Comparison of ENCODE assay signal across 21 cellular contexts in the genomic region with DNA sequence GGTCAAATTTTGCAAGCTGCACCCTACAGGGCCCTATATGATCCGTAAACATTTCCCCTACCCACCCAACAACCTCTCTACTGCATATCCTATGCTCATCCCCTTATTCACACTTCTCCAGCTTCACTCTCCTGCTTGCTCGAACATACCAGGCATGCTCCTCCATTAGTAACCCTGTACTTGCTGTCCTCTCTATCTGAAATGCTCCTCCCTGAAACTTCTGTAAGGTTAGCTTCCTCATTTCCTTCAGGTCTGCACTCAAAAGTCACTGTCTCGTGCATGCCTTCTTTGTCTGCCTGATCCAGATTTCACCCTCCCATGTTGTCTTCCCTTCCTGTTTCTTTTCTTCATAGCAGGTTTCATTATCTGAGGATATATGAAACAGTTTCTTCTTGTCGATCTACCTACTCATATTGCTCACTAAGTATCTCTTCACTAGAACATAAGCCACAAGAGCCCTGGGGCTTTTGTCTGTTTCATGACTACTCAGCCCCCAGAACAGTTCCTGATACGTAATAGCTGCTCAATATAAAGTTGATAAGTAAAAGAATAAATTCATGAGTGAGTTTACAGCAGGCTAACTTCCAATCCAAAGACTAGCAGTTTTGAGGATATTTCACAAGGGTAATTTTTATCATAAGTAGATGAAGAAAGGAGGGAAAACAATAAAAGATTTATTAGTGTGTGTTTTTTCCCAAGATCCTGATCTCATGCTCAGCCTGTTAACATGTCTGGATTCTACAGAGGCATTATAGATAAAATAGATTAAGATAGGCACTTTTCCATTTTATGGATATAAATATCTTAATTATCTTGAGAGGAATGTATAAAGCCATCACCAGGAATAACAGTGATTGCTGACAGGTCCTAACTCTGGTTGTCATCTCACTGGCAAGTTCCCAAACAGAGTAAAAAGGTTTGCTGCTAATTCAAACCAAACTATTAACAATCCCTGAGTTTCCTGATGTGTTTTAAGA.
A peak's percentile ranks its signal among the peaks of the same experiment; 100 is the strongest.
DNase-seq lines count a peak whose midpoint lies in the region; ATAC-seq and TF ChIP-seq lines count a peak whose summit lies in the region.
"Had no signal": no experiment of that assay in that cellular context is flagged by ENCODE, and none has a peak within 500 bp of the region (broad histone marks: within the 10 kb centered on the region; RNA-seq: fewer than 3 reads in every experiment).

No MANE protein-coding gene starts in this region.

- POLR2A ChIA-PET in PC-9 (lab: Charles Lee; ENCODE audit: unreplicated experiment): no interaction called here

- peaks cover 16% of the 10 kb centered on the region for H3K9me3 Mint-ChIP-seq in natural killer cell treated with Interleukin-12 subunit alpha and Interleukin-12 subunit beta and Interleukin-15 and Interleukin-18, amount 100 ng/mL, for 72 hours
- H3K9me3 Mint-ChIP-seq: T-helper 1 cell treated with Interleukin-12 subunit alpha and Interleukin-12 subunit beta and Interleukin-4 antibody, amounts not matched to agents 30 μg/mL and 1 μg/mL, for 36 hours had no signal

- no peaks in the 10 kb centered on the region for H3K36me3 ChIP-seq in PC-9 (ENCODE audit: low read depth)
- H3K36me3 ChIP-seq: HAP-1 had no signal

- no peak overlapping the region for H3K27ac ChIP-seq in PC-9
- H3K27ac ChIP-seq: GM23248 had no signal

- H3K9me2 ChIP-seq in PC-9 (ENCODE audit: insufficient read depth): no peaks in the 10 kb centered on the region

- ATAC-seq in GM18511 (IDR thresholded peaks at IDR 0.05; ENCODE audit: unreplicated experiment): no peak
- no peak for ATAC-seq in natural killer cell treated with Interleukin-12 subunit alpha and Interleukin-12 subunit beta and Interleukin-15 and Interleukin-18, amount 100 ng/mL, for 72 hours

- TF ChIP-seq CTCF in PC-9 (conservative IDR thresholded peaks at IDR 0.05): no peak
- no peak for TF ChIP-seq CTCF in epithelial cell of esophagus (IDR thresholded peaks at IDR 0.05; ENCODE audit: insufficient read depth, low read depth, low read length, missing control alignments)

- no peaks in the 10 kb centered on the region for H3F3A ChIP-seq in PC-9 (ENCODE audit: insufficient read depth, low read depth)

- no peaks in the 10 kb centered on the region for H3K79me2 ChIP-seq in PC-9 (ENCODE audit: low read depth)

- H3K27ac Mint-ChIP-seq in natural killer cell treated with Interleukin-12 subunit alpha and Interleukin-12 subunit beta and Interleukin-15 and Interleukin-18, amount 100 ng/mL, for 72 hours: no peak overlapping the region
- H3K27ac Mint-ChIP-seq: CD14-positive monocyte; T-helper 1 cell treated with Interleukin-12 subunit alpha and Interleukin-12 subunit beta and Interleukin-4 antibody, amounts not matched to agents 30 μg/mL and 1 μg/mL, for 36 hours had no signal

- H3K36me3 Mint-ChIP-seq in natural killer cell treated with Interleukin-12 subunit alpha and Interleukin-12 subunit beta and Interleukin-15 and Interleukin-18, amount 100 ng/mL, for 72 hours: no peaks in the 10 kb centered on the region
- H3K36me3 Mint-ChIP-seq: CD14-positive monocyte had no signal

- 0 out of 2 replicates have a peak overlapping the region, but pooled peaks have one; percentile 33 for H2AFZ ChIP-seq in PC-9
- H2AFZ ChIP-seq: GM23248 had no signal

- BruUV-seq in PC-9 (replicated peaks; lab: Mats Ljungman, UMichigan): no TSS peak

- H3K4me1 Mint-ChIP-seq in natural killer cell treated with Interleukin-12 subunit alpha and Interleukin-12 subunit beta and Interleukin-15 and Interleukin-18, amount 100 ng/mL, for 72 hours (ENCODE audit: low read depth in 2 of 2): no peaks in the 10 kb centered on the region
- H3K4me1 Mint-ChIP-seq: CD14-positive monocyte had no signal

- no peaks in the 10 kb centered on the region for H3K4me1 ChIP-seq in PC-9 (replicated peaks; ENCODE audit: insufficient read depth)
- H3K4me1 ChIP-seq: HAP-1 had no signal

- no peaks in the 10 kb centered on the region for H3K27me3 ChIP-seq in PC-9 (ENCODE audit: insufficient read depth, low read depth)

- H3K4me3 Mint-ChIP-seq in natural killer cell treated with Interleukin-12 subunit alpha and Interleukin-12 subunit beta and Interleukin-15 and Interleukin-18, amount 100 ng/mL, for 72 hours: no peak overlapping the region
- H3K4me3 Mint-ChIP-seq: CD14-positive monocyte; T-helper 1 cell treated with Interleukin-12 subunit alpha and Interleukin-12 subunit beta and Interleukin-4 antibody, amounts not matched to agents 30 μg/mL and 1 μg/mL, for 36 hours had no signal

- H3K4me3 ChIP-seq in PC-9 (no peak overlapping the region), epithelial cell of esophagus (ENCODE audit: low read length) (no peak overlapping the region)
- H3K4me3 ChIP-seq: GM23248, HAP-1 had no signal

- DNase-seq in NOMO-1 (lab: John Stamatoyannopoulos, UW; ENCODE audit: unreplicated experiment in 2 of 2) (peak; percentile 9 to 61), PC-9 (no peak), epithelial cell of esophagus (ENCODE audit: low read depth) (peak; percentile 32), NCI-H187 (lab: John Stamatoyannopoulos, UW) (no peak)
- no peak for DNase-seq in NK-92 treated with Interleukin-12 subunit alpha and Interleukin-12 subunit beta, amount 100 ng/mL, for 24 hours (lab: John Stamatoyannopoulos, UW)
- no peak for DNase-seq in natural killer cell treated with Interleukin-12 subunit alpha and Interleukin-12 subunit beta and Interleukin-15 and Interleukin-18, amount 100 ng/mL, for 72 hours (ENCODE audit: low spot score)
- DNase-seq: ACHN, AML-193, DMS79 treated with DMSO at 0.1 percent for 48 hours, GM23248, NCI-H1105 treated with DMSO at 0.1 percent for 48 hours, NCI-H1694 treated with DMSO at 0.1 percent for 48 hours, NCI-H2107, NCI-H510A treated with DMSO at 0.1 percent for 48 hours, NCI-H774, RPMI8226, SHP77 treated with DMSO at 0.1 percent for 48 hours had no signal

- no peak overlapping the region for H3K4me2 ChIP-seq in PC-9

- no peaks in the 10 kb centered on the region for H3K27me3 Mint-ChIP-seq in natural killer cell treated with Interleukin-12 subunit alpha and Interleukin-12 subunit beta and Interleukin-15 and Interleukin-18, amount 100 ng/mL, for 72 hours

- no peaks in the 10 kb centered on the region for H4K20me1 ChIP-seq in PC-9 (ENCODE audit: insufficient read depth)

- intact Hi-C loops in PC-9 (cut with micrococcal nuclease; ENCODE audit: unreplicated experiment): no loop called here

- CTCF ChIA-PET in PC-9 (lab: Charles Lee): no interaction called here

- H3K9me3 ChIP-seq in PC-9 (ENCODE audit: insufficient read depth, low read depth): no peaks in the 10 kb centered on the region
- H3K9me3 ChIP-seq: HAP-1 had no signal

Comparison
In these comparisons a context has a peak if more than half of its experiments do, and no peak if none do; other contexts are left out.
1. DNase-seq: peak in NOMO-1 (2 of 2) and epithelial cell of esophagus (single experiment); none in PC-9 (0 of 2), NCI-H187 (0 of 2), NK-92 treated with Interleukin-12 subunit alpha and Interleukin-12 subunit beta, amount 100 ng/mL, for 24 hours (single experiment) and natural killer cell treated with Interleukin-12 subunit alpha and Interleukin-12 subunit beta and Interleukin-15 and Interleukin-18, amount 100 ng/mL, for 72 hours (single experiment).